1 cellular context compared by ENCODE assay signal in the genomic region with DNA sequence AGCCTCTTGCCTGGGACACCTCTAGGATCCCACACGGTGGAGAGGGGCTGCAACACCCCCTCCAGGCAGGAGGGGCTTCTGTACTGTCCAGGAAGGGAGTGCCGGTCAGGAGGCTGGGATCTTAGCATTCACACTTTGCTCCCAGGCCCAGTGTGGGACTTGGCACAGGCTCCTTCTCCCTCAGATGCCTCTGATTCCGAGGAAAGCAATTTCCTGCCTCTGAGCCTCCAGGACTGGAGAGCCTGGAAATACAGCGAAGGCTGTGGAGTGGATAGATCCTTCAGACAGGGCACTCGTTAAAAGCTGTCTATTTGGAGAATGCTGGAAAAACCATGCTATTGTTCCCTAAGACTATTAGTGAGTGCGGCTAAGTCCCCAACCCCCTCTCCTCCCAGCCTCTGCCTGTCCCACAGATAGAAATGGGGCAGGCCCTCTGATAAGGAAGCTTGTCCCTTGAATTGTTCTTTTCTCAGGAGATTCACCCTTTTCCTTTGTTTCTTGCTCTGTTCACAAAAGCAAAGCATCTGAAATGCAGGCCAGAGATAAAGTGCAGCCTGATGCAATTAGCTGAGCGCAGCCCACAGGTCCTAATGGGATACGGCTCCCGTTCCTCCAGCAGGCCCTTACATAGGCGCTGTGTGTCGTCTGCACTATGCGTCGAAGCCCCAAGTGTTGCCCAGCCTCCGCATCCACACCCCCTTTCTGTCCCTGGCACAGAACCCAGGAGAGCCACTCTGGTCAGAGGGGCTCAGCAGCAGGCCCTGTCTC.
TF ChIP-seq lines count a peak whose summit lies in the region.

No MANE protein-coding gene starts in this region.

TF ChIP-seq in IMR-90, 13 proteins besides CTCF, POLR2A, EP300 and RAD21 (continued from another document):
- TF ChIP-seq, protein P1, sequence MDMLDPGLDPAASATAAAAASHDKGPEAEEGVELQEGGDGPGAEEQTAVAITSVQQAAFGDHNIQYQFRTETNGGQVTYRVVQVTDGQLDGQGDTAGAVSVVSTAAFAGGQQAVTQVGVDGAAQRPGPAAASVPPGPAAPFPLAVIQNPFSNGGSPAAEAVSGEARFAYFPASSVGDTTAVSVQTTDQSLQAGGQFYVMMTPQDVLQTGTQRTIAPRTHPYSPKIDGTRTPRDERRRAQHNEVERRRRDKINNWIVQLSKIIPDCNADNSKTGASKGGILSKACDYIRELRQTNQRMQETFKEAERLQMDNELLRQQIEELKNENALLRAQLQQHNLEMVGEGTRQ (IDR thresholded peaks at IDR 0.05; ENCODE audit: low read depth, low read length), result no peak
- TF ChIP-seq BHLHE40 (IDR thresholded peaks at IDR 0.05; ENCODE audit: low read depth, low read length), result no peak
- no peak for TF ChIP-seq NFE2L2 (IDR thresholded peaks at IDR 0.05; ENCODE audit: low read depth, low read length)
TF ChIP-seq in IMR-90: peak in this region for 0.
